ENCODE assay signal across 8 cellular contexts in genomic region chr16:2686912-2687507, GRCh38. TPM values are rescaled to one million over a fixed set of nuclear protein-coding genes. Genes with fewer than 3 reads are reported as not detected.
DNase-seq lines count a peak whose midpoint lies in the region; ATAC-seq and TF ChIP-seq lines count a peak whose summit lies in the region.

No MANE protein-coding gene starts in this region.

- no peaks in the 10 kb centered on the region for H3K9me3 ChIP-seq in right atrium auricular region

- no peaks in the 10 kb centered on the region for H3K27me3 Mint-ChIP-seq in activated naive CD8-positive, alpha-beta T cell treated with anti-CD3 and anti-CD28 coated beads for 36 hours

- H3K36me3 Mint-ChIP-seq in activated naive CD8-positive, alpha-beta T cell treated with anti-CD3 and anti-CD28 coated beads for 36 hours = peaks cover 5% of the 10 kb centered on the region

- no peaks in the 10 kb centered on the region for H3K9me3 Mint-ChIP-seq in activated naive CD8-positive, alpha-beta T cell treated with anti-CD3 and anti-CD28 coated beads for 36 hours

- H3K27ac Mint-ChIP-seq in activated naive CD8-positive, alpha-beta T cell treated with anti-CD3 and anti-CD28 coated beads for 36 hours = peak overlapping the region; percentile 88

- H3K27ac ChIP-seq in right atrium auricular region = no peak overlapping the region

- no peaks in the 10 kb centered on the region for H3K36me3 ChIP-seq in right atrium auricular region

- peak overlapping the region; percentile 61 for H3K4me3 Mint-ChIP-seq in activated naive CD8-positive, alpha-beta T cell treated with anti-CD3 and anti-CD28 coated beads for 36 hours

- H3K4me1 ChIP-seq in right atrium auricular region = peaks cover 0 to 44% of the 10 kb centered on the region in 2 donors

- no peak for ATAC-seq in Right ventricle myocardium superior (ENCODE audit: poor library complexity)

- peak; percentile 77 for DNase-seq in Right ventricle myocardium superior
- no peak for DNase-seq in right atrium auricular region (ENCODE audit: low spot score)
- DNase-seq in HuH-7 (ENCODE audit: low spot score) = peak; percentile 4
- peak; percentile 47 for DNase-seq in activated naive CD8-positive, alpha-beta T cell treated with anti-CD3 and anti-CD28 coated beads for 36 hours
- DNase-seq in stimulated activated CD8-positive, alpha-beta memory T cell treated with anti-CD3 and anti-CD28 coated beads, Interleukin-4, amount 100 ng/mL, for 48 hours = peak; percentile 59
- no peak for DNase-seq in ecto neural progenitor cell (ENCODE audit: low spot score)
- DNase-seq in HPDE6-E6E7 (ENCODE audit: extremely low spot score) = no peak
- DNase-seq in NCI-H2029 treated with DMSO at 0.1 percent for 48 hours (lab: John Stamatoyannopoulos, UW) = no peak

- intact Hi-C loops in Right ventricle myocardium superior (cut with DNase I) = no loop called here

- TF ChIP-seq CTCF in right atrium auricular region (IDR thresholded peaks at IDR 0.05) = no peak

- no peaks in the 10 kb centered on the region for H3K27me3 ChIP-seq in right atrium auricular region

- H3K4me1 Mint-ChIP-seq in activated naive CD8-positive, alpha-beta T cell treated with anti-CD3 and anti-CD28 coated beads for 36 hours = peaks cover 26% of the 10 kb centered on the region

- H3K4me3 ChIP-seq in right atrium auricular region = no peak overlapping the region

RNA-seq across cellular contexts. Expression of gene KCTD5, which starts 4.7 kb away (rescaled TPM):
- total RNA-seq in Right ventricle myocardium superior (9.8 TPM), right atrium auricular region (10 to 100 TPM; 12.5 to 15.6 TPM)
- total RNA-seq in activated naive CD8-positive, alpha-beta T cell treated with anti-CD3 and anti-CD28 coated beads for 36 hours = 10 to 100 TPM; 29.2 to 29.3 TPM

RNA-seq across cellular contexts. Expression of gene PRSS27, which starts 33.0 kb away (rescaled TPM):
- total RNA-seq in Right ventricle myocardium superior (0.30 TPM), right atrium auricular region (under 1 TPM in 1 of 2 donors, not detected in 1; 0.51 TPM)
- total RNA-seq in activated naive CD8-positive, alpha-beta T cell treated with anti-CD3 and anti-CD28 coated beads for 36 hours = 1 to 10 TPM; 1.9 to 2.0 TPM

Comparison
In these comparisons a context has a peak if more than half of its experiments do, and no peak if none do; other contexts are left out.
1. DNase-seq: peak in Right ventricle myocardium superior (single experiment), HuH-7 (single experiment), activated naive CD8-positive, alpha-beta T cell treated with anti-CD3 and anti-CD28 coated beads for 36 hours (single experiment) and stimulated activated CD8-positive, alpha-beta memory T cell treated with anti-CD3 and anti-CD28 coated beads, Interleukin-4, amount 100 ng/mL, for 48 hours (single experiment); none in right atrium auricular region (single experiment), ecto neural progenitor cell (single experiment), HPDE6-E6E7 (single experiment) and NCI-H2029 treated with DMSO at 0.1 percent for 48 hours (single experiment).